ENCODE assay signal across 22 cellular contexts in the genomic region with DNA sequence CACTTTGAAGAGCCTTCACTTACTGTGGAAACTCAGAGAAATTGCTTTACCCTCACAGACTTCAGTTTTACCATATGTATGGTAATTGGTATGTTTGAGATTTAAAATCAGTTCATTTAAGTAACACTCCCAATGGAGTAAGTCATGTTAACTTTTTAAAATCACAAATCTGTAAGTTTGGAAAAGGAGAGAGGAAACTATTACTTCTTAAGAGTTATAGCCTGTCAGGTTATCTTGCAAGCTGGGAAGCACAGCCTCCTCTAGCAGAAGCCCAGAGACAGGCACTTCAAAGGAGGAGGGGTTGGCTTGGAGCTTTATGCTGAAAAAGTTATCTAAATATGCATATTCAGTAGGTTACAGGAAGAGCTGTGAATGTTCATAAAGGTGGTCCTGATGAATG.
DNase-seq lines count a peak whose midpoint lies in the region; ATAC-seq and TF ChIP-seq lines count a peak whose summit lies in the region.
"Had no signal": no experiment of that assay in that cellular context is flagged by ENCODE, and none has a peak within 500 bp of the region (broad histone marks: within the 10 kb centered on the region; RNA-seq: fewer than 3 reads in every experiment).

No MANE protein-coding gene starts in this region.

- H3K4me1 ChIP-seq in GM23338 (ENCODE audit: insufficient read depth) = 0 out of 2 replicates have a peak, but pooled peaks cover 3% of the 10 kb centered on the region
- H3K4me1 ChIP-seq in endodermal cell (ENCODE audit: control insufficient read depth, insufficient read depth, low read length) = peaks cover 4% of the 10 kb centered on the region
- H3K4me1 ChIP-seq: psoas muscle, transverse colon had no signal

- H3K9ac ChIP-seq in endodermal cell (ENCODE audit: extremely low read depth, low read length, poor library complexity, severe bottlenecking) = no peak overlapping the region

- H3K27me3 Mint-ChIP-seq in GM23338 (ENCODE audit: insufficient read depth, low read depth, poor library complexity) (peaks cover 8% of the 10 kb centered on the region), endodermal cell (ENCODE audit: insufficient read depth) (no peaks in the 10 kb centered on the region), nephron progenitor cell (ENCODE audit: low read depth, poor library complexity) (no peaks in the 10 kb centered on the region)
- H3K27me3 Mint-ChIP-seq: activated CD4-positive, alpha-beta T cell treated with anti-CD3 and anti-CD28 coated beads, Interleukin-2, amount 10 ng/mL, durations not matched to agents 24 days and 14 days; activated naive CD8-positive, alpha-beta T cell treated with anti-CD3 and anti-CD28 coated beads, Interleukin-2, amount 10 ng/mL, durations not matched to agents 7 days and 5 days; IgD-negative memory B cell had no signal

- H3K36me3 ChIP-seq in GM23338 (ENCODE audit: insufficient read depth) (peaks cover 7% of the 10 kb centered on the region), endodermal cell (ENCODE audit: control insufficient read depth, insufficient read depth, low read length) (peaks cover 48% of the 10 kb centered on the region)

- H3K4me1 Mint-ChIP-seq in GM23338 = peaks cover 10% of the 10 kb centered on the region
- peaks cover 4% of the 10 kb centered on the region for H3K4me1 Mint-ChIP-seq in endodermal cell
- peaks cover 75% of the 10 kb centered on the region for H3K4me1 Mint-ChIP-seq in nephron progenitor cell

- TF ChIP-seq CTCF in GM23338 (conservative IDR thresholded peaks at IDR 0.05; ENCODE audit: low read depth in 2 of 2) (no peak), endodermal cell (conservative IDR thresholded peaks at IDR 0.05) (no peak), nephron progenitor cell (IDR thresholded peaks at IDR 0.05) (no peak)

- no peak for ATAC-seq in GM23338
- ATAC-seq in HG03025 (IDR thresholded peaks at IDR 0.05; ENCODE audit: low FRiP score, unreplicated experiment) = no peak

- DNase-seq in GM23338 (ENCODE audit: low spot score) (no peak), RKO (ENCODE audit: low spot score) (peak; percentile 54), endodermal cell (no peak), nephron progenitor cell (no peak), NCI-H2227 treated with DMSO at 0.1 percent for 48 hours (lab: John Stamatoyannopoulos, UW) (no peak), dedifferentiated amniotic fluid mesenchymal stem cell (ENCODE audit: extremely low spot score) (no peak)
- DNase-seq: activated naive CD8-positive, alpha-beta T cell treated with anti-CD3 and anti-CD28 coated beads, Interleukin-2, amount 10 ng/mL, durations not matched to agents 7 days and 5 days; effector memory CD4-positive, alpha-beta T cell; foreskin melanocyte; HCEC 1CT; hippocampal formation; left ventricle myocardium inferior; MG63; NCI-H1417 treated with DMSO at 0.1 percent for 48 hours; NCI-H510A treated with DMSO at 0.1 percent for 48 hours; psoas muscle; T-helper 2 cell; transverse colon had no signal

- H3K27ac Mint-ChIP-seq in GM23338 (0 out of 2 replicates have a peak overlapping the region, but pooled peaks have one; percentile 20), endodermal cell (no peak overlapping the region), nephron progenitor cell (peak overlapping the region; percentile 88)
- H3K27ac Mint-ChIP-seq: activated naive CD8-positive, alpha-beta T cell treated with anti-CD3 and anti-CD28 coated beads, Interleukin-2, amount 10 ng/mL, durations not matched to agents 7 days and 5 days had no signal

- H3K4me2 ChIP-seq in GM23338 = no peak overlapping the region

- 0 out of 2 replicates have a peak, but pooled peaks cover 4% of the 10 kb centered on the region for H4K20me1 ChIP-seq in GM23338 (replicated peaks; ENCODE audit: insufficient read depth)

- H2AFZ ChIP-seq in GM23338 = no peak overlapping the region

- H3K9me3 Mint-ChIP-seq in GM23338 = no peaks in the 10 kb centered on the region
- no peaks in the 10 kb centered on the region for H3K9me3 Mint-ChIP-seq in endodermal cell
- no peaks in the 10 kb centered on the region for H3K9me3 Mint-ChIP-seq in nephron progenitor cell
- H3K9me3 Mint-ChIP-seq: activated CD4-positive, alpha-beta T cell treated with anti-CD3 and anti-CD28 coated beads, Interleukin-2, amount 10 ng/mL, durations not matched to agents 24 days and 14 days; activated naive CD8-positive, alpha-beta T cell treated with anti-CD3 and anti-CD28 coated beads, Interleukin-2, amount 10 ng/mL, durations not matched to agents 7 days and 5 days; IgD-negative memory B cell had no signal

- no peaks in the 10 kb centered on the region for H3K9me3 ChIP-seq in endodermal cell (ENCODE audit: control insufficient read depth, low read length)
- H3K9me3 ChIP-seq: esophagus muscularis mucosa, left ventricle myocardium inferior, MG63, psoas muscle, transverse colon had no signal

- H3K27me3 ChIP-seq in GM23338 (ENCODE audit: insufficient read depth) (no peaks in the 10 kb centered on the region), endodermal cell (ENCODE audit: control insufficient read depth, insufficient read depth, low read length, poor library complexity, severe bottlenecking) (no peaks in the 10 kb centered on the region)
- H3K27me3 ChIP-seq: esophagus muscularis mucosa, MG63, transverse colon had no signal

- peaks cover 5% of the 10 kb centered on the region for H3F3A ChIP-seq in GM23338 (replicated peaks; ENCODE audit: low read depth)

- H3K4me3 ChIP-seq in GM23338 (no peak overlapping the region), endodermal cell (ENCODE audit: low read length) (no peak overlapping the region)
- H3K4me3 ChIP-seq: esophagus muscularis mucosa, left ventricle myocardium inferior, MG63, psoas muscle, transverse colon had no signal

- H3K79me2 ChIP-seq in GM23338 (replicated peaks; ENCODE audit: insufficient read depth) = no peaks in the 10 kb centered on the region

- H3K27ac ChIP-seq in GM23338 (ENCODE audit: low read depth) = peak overlapping the region; percentile 36; the same call in 1 of the 2 replicates
- H3K27ac ChIP-seq in endodermal cell (ENCODE audit: low read depth, low read length) = peak overlapping the region; percentile 16
- H3K27ac ChIP-seq: esophagus muscularis mucosa, left ventricle myocardium inferior, psoas muscle, transverse colon had no signal

- no peaks in the 10 kb centered on the region for H3K9me2 ChIP-seq in GM23338 (ENCODE audit: insufficient read depth)

- H3K4me3 Mint-ChIP-seq in GM23338 (no peak overlapping the region), endodermal cell (no peak overlapping the region), nephron progenitor cell (peak overlapping the region; percentile 40)
- H3K4me3 Mint-ChIP-seq: activated CD4-positive, alpha-beta T cell treated with anti-CD3 and anti-CD28 coated beads, Interleukin-2, amount 10 ng/mL, durations not matched to agents 24 days and 14 days; activated naive CD8-positive, alpha-beta T cell treated with anti-CD3 and anti-CD28 coated beads, Interleukin-2, amount 10 ng/mL, durations not matched to agents 7 days and 5 days; IgD-negative memory B cell had no signal

- H3K36me3 Mint-ChIP-seq in GM23338 (ENCODE audit: low read depth) = peaks cover 24% of the 10 kb centered on the region
- H3K36me3 Mint-ChIP-seq in endodermal cell (ENCODE audit: low read depth) = peaks cover 20% of the 10 kb centered on the region
- peaks cover 21% of the 10 kb centered on the region for H3K36me3 Mint-ChIP-seq in nephron progenitor cell (ENCODE audit: low read depth)

TF ChIP-seq in GM23338, 12 proteins besides CTCF, POLR2A, EP300 and RAD21:
- TF ChIP-seq POLR2AphosphoS5 (IDR thresholded peaks at IDR 0.05; ENCODE audit: low read depth) = no peak
- TF ChIP-seq, protein P1, sequence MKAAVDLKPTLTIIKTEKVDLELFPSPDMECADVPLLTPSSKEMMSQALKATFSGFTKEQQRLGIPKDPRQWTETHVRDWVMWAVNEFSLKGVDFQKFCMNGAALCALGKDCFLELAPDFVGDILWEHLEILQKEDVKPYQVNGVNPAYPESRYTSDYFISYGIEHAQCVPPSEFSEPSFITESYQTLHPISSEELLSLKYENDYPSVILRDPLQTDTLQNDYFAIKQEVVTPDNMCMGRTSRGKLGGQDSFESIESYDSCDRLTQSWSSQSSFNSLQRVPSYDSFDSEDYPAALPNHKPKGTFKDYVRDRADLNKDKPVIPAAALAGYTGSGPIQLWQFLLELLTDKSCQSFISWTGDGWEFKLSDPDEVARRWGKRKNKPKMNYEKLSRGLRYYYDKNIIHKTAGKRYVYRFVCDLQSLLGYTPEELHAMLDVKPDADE (IDR thresholded peaks at IDR 0.05) = no peak
- no peak for TF ChIP-seq ZNF114 (CRISPR knock-in tag; IDR thresholded peaks at IDR 0.05)
- TF ChIP-seq, protein P2, sequence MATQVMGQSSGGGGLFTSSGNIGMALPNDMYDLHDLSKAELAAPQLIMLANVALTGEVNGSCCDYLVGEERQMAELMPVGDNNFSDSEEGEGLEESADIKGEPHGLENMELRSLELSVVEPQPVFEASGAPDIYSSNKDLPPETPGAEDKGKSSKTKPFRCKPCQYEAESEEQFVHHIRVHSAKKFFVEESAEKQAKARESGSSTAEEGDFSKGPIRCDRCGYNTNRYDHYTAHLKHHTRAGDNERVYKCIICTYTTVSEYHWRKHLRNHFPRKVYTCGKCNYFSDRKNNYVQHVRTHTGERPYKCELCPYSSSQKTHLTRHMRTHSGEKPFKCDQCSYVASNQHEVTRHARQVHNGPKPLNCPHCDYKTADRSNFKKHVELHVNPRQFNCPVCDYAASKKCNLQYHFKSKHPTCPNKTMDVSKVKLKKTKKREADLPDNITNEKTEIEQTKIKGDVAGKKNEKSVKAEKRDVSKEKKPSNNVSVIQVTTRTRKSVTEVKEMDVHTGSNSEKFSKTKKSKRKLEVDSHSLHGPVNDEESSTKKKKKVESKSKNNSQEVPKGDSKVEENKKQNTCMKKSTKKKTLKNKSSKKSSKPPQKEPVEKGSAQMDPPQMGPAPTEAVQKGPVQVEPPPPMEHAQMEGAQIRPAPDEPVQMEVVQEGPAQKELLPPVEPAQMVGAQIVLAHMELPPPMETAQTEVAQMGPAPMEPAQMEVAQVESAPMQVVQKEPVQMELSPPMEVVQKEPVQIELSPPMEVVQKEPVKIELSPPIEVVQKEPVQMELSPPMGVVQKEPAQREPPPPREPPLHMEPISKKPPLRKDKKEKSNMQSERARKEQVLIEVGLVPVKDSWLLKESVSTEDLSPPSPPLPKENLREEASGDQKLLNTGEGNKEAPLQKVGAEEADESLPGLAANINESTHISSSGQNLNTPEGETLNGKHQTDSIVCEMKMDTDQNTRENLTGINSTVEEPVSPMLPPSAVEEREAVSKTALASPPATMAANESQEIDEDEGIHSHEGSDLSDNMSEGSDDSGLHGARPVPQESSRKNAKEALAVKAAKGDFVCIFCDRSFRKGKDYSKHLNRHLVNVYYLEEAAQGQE (IDR thresholded peaks at IDR 0.05; ENCODE audit: unreplicated experiment) = no peak
- TF ChIP-seq EZH2 (IDR thresholded peaks at IDR 0.05; ENCODE audit: low read depth, unreplicated experiment) = no peak
- TF ChIP-seq JUNB (IDR thresholded peaks at IDR 0.05; ENCODE audit: unreplicated experiment) = no peak
